In the genomic region with DNA sequence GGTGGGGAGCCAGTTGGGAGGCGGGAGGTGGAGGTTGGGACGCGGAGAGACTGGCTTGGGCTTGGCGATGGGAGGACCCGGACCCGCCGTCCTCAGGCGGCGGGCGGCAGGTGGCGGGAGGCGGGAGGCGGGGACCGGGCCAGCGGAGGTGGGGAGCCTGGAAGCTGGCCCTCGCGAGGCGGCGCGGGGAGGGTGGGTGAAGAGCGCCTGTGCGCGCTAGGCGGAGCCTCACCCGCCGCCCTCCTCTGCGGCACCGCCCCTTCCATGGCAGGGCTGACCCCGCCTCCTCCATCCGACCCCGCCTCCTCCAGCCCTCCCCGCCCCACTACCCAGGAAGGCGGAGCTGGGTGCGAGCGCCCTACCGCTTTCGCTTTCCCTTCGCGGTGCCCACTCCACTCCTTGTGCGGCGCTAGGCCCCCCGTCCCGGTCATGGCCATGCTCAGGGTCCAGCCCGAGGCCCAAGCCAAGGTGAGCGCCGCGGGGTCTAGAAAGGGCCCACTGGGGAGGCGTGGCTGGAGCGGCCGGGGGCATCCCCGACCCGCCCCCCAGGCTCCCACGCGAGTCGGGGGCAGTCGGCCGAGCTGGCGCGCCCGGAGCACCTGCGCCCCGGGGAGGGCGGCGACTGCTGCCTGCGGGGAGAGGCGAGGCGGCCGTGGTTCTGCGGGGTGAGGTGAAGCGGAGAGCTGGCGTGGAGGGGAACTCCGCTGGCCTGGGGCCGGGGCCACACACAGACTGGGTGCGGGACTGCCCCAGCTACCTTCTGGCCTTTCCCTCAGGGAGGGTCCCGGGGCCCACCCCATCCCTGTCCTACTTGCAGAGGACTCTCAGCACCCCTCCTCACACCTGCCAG, we compare ENCODE assay signal across 1 cellular context.
TF ChIP-seq lines count a peak whose summit lies in the region.

A gene (plus strand): TSS at position 361 of the 850 bp plus-strand sequence. CDS start 69 bp downstream, at position 430.

TF ChIP-seq in HepG2, 621 proteins besides CTCF, POLR2A, EP300 and RAD21 (continued from another document and continues in another):
- TF ChIP-seq, protein P1, sequence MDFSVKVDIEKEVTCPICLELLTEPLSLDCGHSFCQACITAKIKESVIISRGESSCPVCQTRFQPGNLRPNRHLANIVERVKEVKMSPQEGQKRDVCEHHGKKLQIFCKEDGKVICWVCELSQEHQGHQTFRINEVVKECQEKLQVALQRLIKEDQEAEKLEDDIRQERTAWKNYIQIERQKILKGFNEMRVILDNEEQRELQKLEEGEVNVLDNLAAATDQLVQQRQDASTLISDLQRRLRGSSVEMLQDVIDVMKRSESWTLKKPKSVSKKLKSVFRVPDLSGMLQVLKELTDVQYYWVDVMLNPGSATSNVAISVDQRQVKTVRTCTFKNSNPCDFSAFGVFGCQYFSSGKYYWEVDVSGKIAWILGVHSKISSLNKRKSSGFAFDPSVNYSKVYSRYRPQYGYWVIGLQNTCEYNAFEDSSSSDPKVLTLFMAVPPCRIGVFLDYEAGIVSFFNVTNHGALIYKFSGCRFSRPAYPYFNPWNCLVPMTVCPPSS (IDR thresholded peaks at IDR 0.05): no peak
- TF ChIP-seq ZNF180 (CRISPR knock-in tag; IDR thresholded peaks at IDR 0.05; ENCODE audit: borderline replicate concordance, low read depth): no peak
- TF ChIP-seq SAP130 (CRISPR knock-in tag; IDR thresholded peaks at IDR 0.05; ENCODE audit: low read depth): peak; percentile 97
- TF ChIP-seq STAG1 (CRISPR knock-in tag; IDR thresholded peaks at IDR 0.05): peak; percentile 5; the same call in 1 of the 2 replicates
- TF ChIP-seq, protein P2, sequence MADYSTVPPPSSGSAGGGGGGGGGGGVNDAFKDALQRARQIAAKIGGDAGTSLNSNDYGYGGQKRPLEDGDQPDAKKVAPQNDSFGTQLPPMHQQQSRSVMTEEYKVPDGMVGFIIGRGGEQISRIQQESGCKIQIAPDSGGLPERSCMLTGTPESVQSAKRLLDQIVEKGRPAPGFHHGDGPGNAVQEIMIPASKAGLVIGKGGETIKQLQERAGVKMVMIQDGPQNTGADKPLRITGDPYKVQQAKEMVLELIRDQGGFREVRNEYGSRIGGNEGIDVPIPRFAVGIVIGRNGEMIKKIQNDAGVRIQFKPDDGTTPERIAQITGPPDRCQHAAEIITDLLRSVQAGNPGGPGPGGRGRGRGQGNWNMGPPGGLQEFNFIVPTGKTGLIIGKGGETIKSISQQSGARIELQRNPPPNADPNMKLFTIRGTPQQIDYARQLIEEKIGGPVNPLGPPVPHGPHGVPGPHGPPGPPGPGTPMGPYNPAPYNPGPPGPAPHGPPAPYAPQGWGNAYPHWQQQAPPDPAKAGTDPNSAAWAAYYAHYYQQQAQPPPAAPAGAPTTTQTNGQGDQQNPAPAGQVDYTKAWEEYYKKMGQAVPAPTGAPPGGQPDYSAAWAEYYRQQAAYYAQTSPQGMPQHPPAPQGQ (CRISPR knock-in tag; IDR thresholded peaks at IDR 0.05; ENCODE audit: borderline replicate concordance): no peak
- no peak for TF ChIP-seq ZSCAN22 (CRISPR knock-in tag; IDR thresholded peaks at IDR 0.05)
- TF ChIP-seq, protein P3, sequence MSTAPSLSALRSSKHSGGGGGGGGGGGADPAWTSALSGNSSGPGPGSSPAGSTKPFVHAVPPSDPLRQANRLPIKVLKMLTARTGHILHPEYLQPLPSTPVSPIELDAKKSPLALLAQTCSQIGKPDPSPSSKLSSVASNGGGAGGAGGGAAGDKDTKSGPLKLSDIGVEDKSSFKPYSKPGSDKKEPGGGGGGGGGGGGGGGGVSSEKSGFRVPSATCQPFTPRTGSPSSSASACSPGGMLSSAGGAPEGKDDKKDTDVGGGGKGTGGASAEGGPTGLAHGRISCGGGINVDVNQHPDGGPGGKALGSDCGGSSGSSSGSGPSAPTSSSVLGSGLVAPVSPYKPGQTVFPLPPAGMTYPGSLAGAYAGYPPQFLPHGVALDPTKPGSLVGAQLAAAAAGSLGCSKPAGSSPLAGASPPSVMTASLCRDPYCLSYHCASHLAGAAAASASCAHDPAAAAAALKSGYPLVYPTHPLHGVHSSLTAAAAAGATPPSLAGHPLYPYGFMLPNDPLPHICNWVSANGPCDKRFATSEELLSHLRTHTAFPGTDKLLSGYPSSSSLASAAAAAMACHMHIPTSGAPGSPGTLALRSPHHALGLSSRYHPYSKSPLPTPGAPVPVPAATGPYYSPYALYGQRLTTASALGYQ (CRISPR knock-in tag; IDR thresholded peaks at IDR 0.05): peak; percentile 87
- no peak for TF ChIP-seq ZFP82 (CRISPR knock-in tag; IDR thresholded peaks at IDR 0.05; ENCODE audit: borderline replicate concordance)
- no peak for TF ChIP-seq JDP2 (CRISPR knock-in tag; IDR thresholded peaks at IDR 0.05; ENCODE audit: borderline replicate concordance)
- TF ChIP-seq, protein P4, sequence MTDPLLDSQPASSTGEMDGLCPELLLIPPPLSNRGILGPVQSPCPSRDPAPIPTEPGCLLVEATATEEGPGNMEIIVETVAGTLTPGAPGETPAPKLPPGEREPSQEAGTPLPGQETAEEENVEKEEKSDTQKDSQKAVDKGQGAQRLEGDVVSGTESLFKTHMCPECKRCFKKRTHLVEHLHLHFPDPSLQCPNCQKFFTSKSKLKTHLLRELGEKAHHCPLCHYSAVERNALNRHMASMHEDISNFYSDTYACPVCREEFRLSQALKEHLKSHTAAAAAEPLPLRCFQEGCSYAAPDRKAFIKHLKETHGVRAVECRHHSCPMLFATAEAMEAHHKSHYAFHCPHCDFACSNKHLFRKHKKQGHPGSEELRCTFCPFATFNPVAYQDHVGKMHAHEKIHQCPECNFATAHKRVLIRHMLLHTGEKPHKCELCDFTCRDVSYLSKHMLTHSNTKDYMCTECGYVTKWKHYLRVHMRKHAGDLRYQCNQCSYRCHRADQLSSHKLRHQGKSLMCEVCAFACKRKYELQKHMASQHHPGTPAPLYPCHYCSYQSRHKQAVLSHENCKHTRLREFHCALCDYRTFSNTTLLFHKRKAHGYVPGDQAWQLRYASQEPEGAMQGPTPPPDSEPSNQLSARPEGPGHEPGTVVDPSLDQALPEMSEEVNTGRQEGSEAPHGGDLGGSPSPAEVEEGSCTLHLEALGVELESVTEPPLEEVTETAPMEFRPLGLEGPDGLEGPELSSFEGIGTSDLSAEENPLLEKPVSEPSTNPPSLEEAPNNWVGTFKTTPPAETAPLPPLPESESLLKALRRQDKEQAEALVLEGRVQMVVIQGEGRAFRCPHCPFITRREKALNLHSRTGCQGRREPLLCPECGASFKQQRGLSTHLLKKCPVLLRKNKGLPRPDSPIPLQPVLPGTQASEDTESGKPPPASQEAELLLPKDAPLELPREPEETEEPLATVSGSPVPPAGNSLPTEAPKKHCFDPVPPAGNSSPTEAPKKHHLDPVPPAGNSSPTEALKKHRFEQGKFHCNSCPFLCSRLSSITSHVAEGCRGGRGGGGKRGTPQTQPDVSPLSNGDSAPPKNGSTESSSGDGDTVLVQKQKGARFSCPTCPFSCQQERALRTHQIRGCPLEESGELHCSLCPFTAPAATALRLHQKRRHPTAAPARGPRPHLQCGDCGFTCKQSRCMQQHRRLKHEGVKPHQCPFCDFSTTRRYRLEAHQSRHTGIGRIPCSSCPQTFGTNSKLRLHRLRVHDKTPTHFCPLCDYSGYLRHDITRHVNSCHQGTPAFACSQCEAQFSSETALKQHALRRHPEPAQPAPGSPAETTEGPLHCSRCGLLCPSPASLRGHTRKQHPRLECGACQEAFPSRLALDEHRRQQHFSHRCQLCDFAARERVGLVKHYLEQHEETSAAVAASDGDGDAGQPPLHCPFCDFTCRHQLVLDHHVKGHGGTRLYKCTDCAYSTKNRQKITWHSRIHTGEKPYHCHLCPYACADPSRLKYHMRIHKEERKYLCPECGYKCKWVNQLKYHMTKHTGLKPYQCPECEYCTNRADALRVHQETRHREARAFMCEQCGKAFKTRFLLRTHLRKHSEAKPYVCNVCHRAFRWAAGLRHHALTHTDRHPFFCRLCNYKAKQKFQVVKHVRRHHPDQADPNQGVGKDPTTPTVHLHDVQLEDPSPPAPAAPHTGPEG (CRISPR knock-in tag; IDR thresholded peaks at IDR 0.05): peak; percentile 92
- TF ChIP-seq RFX1 (IDR thresholded peaks at IDR 0.05): no peak
- TF ChIP-seq ZNF138 (CRISPR knock-in tag; IDR thresholded peaks at IDR 0.05; ENCODE audit: low read depth): peak; percentile 82; the same call in 1 of the 2 replicates
- TF ChIP-seq MBD4 (IDR thresholded peaks at IDR 0.05; ENCODE audit: borderline replicate concordance, low read length): no peak
- peak; percentile 40; the same call in 1 of the 2 replicates for TF ChIP-seq KLF13 (CRISPR knock-in tag; IDR thresholded peaks at IDR 0.05)
- TF ChIP-seq, protein P5, sequence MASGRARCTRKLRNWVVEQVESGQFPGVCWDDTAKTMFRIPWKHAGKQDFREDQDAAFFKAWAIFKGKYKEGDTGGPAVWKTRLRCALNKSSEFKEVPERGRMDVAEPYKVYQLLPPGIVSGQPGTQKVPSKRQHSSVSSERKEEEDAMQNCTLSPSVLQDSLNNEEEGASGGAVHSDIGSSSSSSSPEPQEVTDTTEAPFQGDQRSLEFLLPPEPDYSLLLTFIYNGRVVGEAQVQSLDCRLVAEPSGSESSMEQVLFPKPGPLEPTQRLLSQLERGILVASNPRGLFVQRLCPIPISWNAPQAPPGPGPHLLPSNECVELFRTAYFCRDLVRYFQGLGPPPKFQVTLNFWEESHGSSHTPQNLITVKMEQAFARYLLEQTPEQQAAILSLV (CRISPR knock-in tag; IDR thresholded peaks at IDR 0.05; ENCODE audit: borderline replicate concordance): peak; percentile 89
- TF ChIP-seq EZH2 (conservative IDR thresholded peaks at IDR 0.05; ENCODE audit: low read depth, low read length): no peak
- TF ChIP-seq, protein P6, sequence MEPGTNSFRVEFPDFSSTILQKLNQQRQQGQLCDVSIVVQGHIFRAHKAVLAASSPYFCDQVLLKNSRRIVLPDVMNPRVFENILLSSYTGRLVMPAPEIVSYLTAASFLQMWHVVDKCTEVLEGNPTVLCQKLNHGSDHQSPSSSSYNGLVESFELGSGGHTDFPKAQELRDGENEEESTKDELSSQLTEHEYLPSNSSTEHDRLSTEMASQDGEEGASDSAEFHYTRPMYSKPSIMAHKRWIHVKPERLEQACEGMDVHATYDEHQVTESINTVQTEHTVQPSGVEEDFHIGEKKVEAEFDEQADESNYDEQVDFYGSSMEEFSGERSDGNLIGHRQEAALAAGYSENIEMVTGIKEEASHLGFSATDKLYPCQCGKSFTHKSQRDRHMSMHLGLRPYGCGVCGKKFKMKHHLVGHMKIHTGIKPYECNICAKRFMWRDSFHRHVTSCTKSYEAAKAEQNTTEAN (CRISPR knock-in tag; conservative IDR thresholded peaks at IDR 0.05): peak; percentile 95
- peak; percentile 62; the same call in 1 of the 2 replicates for TF ChIP-seq FOXK1 (CRISPR knock-in tag; IDR thresholded peaks at IDR 0.05; ENCODE audit: borderline replicate concordance, low read depth)
- TF ChIP-seq, protein P7, sequence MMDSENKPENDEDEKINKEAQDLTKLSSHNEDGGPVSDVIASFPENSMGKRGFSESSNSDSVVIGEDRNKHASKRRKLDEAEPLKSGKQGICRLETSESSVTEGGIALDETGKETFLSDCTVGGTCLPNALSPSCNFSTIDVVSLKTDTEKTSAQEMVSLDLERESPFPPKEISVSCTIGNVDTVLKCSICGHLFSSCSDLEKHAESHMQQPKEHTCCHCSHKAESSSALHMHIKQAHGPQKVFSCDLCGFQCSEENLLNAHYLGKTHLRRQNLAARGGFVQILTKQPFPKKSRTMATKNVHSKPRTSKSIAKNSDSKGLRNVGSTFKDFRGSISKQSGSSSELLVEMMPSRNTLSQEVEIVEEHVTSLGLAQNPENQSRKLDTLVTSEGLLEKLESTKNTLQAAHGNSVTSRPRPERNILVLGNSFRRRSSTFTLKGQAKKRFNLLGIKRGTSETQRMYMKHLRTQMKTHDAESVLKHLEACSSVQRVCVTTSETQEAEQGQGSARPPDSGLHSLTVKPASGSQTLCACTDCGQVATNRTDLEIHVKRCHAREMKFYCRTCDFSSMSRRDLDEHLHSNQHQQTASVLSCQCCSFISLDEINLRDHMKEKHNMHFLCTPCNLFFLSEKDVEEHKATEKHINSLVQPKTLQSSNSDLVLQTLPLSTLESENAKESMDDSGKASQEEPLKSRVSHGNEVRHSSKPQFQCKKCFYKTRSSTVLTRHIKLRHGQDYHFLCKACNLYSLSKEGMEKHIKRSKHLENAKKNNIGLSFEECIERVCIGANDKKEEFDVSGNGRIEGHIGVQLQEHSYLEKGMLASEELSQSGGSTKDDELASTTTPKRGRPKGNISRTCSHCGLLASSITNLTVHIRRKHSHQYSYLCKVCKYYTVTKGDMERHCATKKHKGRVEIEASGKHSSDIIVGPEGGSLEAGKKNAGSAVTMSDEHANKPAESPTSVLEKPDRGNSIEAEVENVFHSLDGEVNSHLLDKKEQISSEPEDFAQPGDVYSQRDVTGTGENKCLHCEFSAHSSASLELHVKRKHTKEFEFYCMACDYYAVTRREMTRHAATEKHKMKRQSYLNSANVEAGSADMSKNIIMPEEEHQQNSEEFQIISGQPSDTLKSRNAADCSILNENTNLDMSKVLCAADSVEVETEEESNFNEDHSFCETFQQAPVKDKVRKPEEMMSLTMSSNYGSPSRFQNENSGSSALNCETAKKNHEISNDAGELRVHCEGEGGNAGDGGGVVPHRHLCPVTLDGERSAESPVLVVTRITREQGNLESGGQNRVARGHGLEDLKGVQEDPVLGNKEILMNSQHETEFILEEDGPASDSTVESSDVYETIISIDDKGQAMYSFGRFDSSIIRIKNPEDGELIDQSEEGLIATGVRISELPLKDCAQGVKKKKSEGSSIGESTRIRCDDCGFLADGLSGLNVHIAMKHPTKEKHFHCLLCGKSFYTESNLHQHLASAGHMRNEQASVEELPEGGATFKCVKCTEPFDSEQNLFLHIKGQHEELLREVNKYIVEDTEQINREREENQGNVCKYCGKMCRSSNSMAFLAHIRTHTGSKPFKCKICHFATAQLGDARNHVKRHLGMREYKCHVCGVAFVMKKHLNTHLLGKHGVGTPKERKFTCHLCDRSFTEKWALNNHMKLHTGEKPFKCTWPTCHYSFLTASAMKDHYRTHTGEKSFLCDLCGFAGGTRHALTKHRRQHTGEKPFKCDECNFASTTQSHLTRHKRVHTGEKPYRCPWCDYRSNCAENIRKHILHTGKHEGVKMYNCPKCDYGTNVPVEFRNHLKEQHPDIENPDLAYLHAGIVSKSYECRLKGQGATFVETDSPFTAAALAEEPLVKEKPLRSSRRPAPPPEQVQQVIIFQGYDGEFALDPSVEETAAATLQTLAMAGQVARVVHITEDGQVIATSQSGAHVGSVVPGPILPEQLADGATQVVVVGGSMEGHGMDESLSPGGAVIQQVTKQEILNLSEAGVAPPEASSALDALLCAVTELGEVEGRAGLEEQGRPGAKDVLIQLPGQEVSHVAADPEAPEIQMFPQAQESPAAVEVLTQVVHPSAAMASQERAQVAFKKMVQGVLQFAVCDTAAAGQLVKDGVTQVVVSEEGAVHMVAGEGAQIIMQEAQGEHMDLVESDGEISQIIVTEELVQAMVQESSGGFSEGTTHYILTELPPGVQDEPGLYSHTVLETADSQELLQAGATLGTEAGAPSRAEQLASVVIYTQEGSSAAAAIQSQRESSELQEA (CRISPR knock-in tag; IDR thresholded peaks at IDR 0.05; ENCODE audit: not compliant biosample characterization): peak; percentile 89
- TF ChIP-seq KLF6 (CRISPR knock-in tag; IDR thresholded peaks at IDR 0.05): peak; percentile 64; the same call in 1 of the 2 replicates
- TF ChIP-seq ZNF225 (CRISPR knock-in tag; IDR thresholded peaks at IDR 0.05): peak; percentile 73
- 0 out of 2 replicates have a peak, but pooled peaks have one; percentile 40 for TF ChIP-seq ZNF557 (CRISPR knock-in tag; IDR thresholded peaks at IDR 0.05)
- TF ChIP-seq AGO2 (optimal IDR thresholded peaks at IDR 0.05; ENCODE audit: low read depth, low read length): peak; percentile 97
- peak; percentile 97 for TF ChIP-seq ZNF451 (CRISPR knock-in tag; IDR thresholded peaks at IDR 0.05)
- TF ChIP-seq, protein P8, sequence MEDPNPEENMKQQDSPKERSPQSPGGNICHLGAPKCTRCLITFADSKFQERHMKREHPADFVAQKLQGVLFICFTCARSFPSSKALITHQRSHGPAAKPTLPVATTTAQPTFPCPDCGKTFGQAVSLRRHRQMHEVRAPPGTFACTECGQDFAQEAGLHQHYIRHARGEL (CRISPR knock-in tag; IDR thresholded peaks at IDR 0.05): peak; percentile 80
